In the genomic region with DNA sequence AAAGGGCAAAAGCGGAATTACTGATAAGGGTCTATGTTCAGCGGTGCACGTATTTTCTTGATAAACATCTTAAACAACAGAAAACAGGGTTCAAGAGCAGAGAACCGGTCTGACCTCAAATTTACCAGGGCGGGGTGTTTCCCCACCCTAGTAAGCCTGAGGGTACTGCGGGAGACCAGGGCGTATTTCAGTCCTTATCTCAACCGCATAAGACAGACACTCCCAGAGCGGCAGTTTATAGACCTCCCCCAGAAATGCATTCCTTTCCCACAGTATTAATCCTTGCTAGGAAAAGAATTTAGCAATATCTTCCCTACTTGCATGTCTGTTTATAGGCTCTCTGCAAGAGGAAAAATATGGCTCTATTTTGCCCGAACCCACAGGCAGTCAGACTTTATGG, we compare ENCODE assay signal across 2 cellular contexts.
TF ChIP-seq lines count a peak whose summit lies in the region.

No MANE protein-coding gene starts in this region.

TF ChIP-seq in Ishikawa, 13 proteins besides CTCF, POLR2A, EP300 and RAD21:
- TF ChIP-seq, protein P1, sequence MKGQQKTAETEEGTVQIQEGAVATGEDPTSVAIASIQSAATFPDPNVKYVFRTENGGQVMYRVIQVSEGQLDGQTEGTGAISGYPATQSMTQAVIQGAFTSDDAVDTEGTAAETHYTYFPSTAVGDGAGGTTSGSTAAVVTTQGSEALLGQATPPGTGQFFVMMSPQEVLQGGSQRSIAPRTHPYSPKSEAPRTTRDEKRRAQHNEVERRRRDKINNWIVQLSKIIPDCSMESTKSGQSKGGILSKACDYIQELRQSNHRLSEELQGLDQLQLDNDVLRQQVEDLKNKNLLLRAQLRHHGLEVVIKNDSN (IDR thresholded peaks at IDR 0.05), result peak; percentile 27; the same call in 1 of the 2 replicates

TF ChIP-seq in K562, 482 proteins besides CTCF, POLR2A, EP300 and RAD21:
- TF ChIP-seq, protein P2, sequence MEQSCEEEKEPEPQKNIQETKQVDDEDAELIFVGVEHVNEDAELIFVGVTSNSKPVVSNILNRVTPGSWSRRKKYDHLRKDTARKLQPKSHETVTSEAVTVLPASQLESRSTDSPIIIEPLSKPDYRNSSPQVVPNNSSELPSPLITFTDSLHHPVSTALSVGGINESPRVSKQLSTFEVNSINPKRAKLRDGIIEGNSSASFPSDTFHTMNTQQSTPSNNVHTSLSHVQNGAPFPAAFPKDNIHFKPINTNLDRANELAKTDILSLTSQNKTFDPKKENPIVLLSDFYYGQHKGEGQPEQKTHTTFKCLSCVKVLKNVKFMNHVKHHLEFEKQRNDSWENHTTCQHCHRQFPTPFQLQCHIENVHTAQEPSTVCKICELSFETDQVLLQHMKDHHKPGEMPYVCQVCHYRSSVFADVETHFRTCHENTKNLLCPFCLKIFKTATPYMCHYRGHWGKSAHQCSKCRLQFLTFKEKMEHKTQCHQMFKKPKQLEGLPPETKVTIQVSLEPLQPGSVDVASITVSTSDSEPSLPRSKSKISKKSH (CRISPR knock-in tag; IDR thresholded peaks at IDR 0.05), result peak; percentile 84
- peak; percentile 89 for TF ChIP-seq ZNF445 (CRISPR knock-in tag; IDR thresholded peaks at IDR 0.05; ENCODE audit: low read depth)
- TF ChIP-seq CBX5 (IDR thresholded peaks at IDR 0.05; ENCODE audit: borderline replicate concordance, low read depth), result peak; percentile 94
- peak in 1 of 2 experiments; percentile 83; a peak in 2 of 4 replicates for TF ChIP-seq TRIM24 (IDR thresholded peaks at IDR 0.05)
- TF ChIP-seq CBX3 (IDR thresholded peaks at IDR 0.05; ENCODE audit: borderline replicate concordance in 1 of 2, low read length in 2 of 2), result peak in 1 of 2 experiments; percentile 90; a peak in 2 of 3 replicates
- TF ChIP-seq, protein P3, sequence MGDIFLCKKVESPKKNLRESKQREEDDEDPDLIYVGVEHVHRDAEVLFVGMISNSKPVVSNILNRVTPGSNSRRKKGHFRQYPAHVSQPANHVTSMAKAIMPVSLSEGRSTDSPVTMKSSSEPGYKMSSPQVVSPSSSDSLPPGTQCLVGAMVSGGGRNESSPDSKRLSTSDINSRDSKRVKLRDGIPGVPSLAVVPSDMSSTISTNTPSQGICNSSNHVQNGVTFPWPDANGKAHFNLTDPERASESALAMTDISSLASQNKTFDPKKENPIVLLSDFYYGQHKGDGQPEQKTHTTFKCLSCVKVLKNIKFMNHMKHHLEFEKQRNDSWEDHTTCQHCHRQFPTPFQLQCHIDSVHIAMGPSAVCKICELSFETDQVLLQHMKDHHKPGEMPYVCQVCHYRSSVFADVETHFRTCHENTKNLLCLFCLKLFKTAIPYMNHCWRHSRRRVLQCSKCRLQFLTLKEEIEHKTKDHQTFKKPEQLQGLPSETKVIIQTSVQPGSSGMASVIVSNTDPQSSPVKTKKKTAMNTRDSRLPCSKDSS (IDR thresholded peaks at IDR 0.05; ENCODE audit: low read depth, partially characterized antibody), result peak; percentile 43
- peak; percentile 96 for TF ChIP-seq TRIM28 (IDR thresholded peaks at IDR 0.05)
